ENCODE assay signal across 1 cellular context in the genomic region with DNA sequence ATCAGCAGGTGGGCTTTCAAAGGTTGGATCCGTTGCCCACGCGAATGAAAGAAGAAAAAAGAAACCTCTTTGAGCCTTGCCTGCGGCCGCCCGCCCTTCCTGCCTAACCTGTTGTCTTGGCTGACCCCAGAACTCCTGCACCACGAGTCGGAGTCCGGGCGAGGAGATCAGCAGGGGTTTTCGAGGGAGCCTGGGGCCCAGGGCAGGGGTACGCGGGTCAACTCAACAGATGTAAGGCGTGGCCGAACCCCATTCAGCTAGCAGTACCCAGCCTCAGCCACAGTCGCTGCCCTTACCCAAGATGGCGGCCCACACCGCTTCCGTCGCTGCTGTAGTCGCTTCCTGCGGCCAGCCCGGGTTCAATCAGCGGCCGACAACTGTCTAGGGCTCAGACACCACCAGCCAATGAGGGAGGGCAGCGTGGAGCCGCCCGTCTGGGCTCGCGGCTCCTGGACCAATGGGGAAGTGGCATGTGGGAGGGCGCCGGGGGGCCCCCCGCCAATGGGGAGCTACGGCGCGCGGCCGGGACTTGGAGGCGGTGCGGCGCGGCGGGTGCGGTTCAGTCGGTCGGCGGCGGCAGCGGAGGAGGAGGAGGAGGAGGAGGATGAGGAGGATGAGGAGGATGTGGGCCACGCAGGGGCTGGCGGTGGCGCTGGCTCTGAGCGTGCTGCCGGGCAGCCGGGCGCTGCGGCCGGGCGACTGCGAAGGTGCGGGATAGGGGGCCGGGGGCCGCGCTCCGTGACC.
A peak's percentile ranks its signal among the peaks of the same experiment; 100 is the strongest.
TF ChIP-seq lines count a peak whose summit lies in the region.

MANF (plus strand) TSS at position 562 of the 744 bp plus-strand sequence; CDS start at position 614, 52 bp downstream.

TF ChIP-seq in GM23338, 12 proteins besides CTCF, POLR2A, EP300 and RAD21 (continued from another document):
- TF ChIP-seq REST (IDR thresholded peaks at IDR 0.05; ENCODE audit: unreplicated experiment), result peak; percentile 5
TF ChIP-seq in GM23338: peak in this region for 4.
